In genomic region chr1:203172184-203173115, GRCh38 we compare ENCODE assay signal across 8 cellular contexts. TPM values are rescaled to one million over a fixed set of nuclear protein-coding genes. Genes with fewer than 3 reads are reported as not detected.
DNase-seq lines count a peak whose midpoint lies in the region; ATAC-seq and TF ChIP-seq lines count a peak whose summit lies in the region.

No MANE protein-coding gene starts in this region.

- intact Hi-C loops in ascending aorta (cut with DNase I) (loop anchor here (1.0 kb wide), 1 partner anchor 133 kb away; no protein-coding TSS in a partner anchor), right cardiac atrium (cut with DNase I) (loop anchor here in 2 of 4 donors (5.0 kb wide), 3 partner anchors 50 to 135 kb away; no protein-coding TSS in a partner anchor)

- ATAC-seq in RWPE2 (ENCODE audit: low read depth) = peak; percentile 74
- ATAC-seq in right cardiac atrium = peak; percentile 36 to 57
- no peak for ATAC-seq in HG02981 (IDR thresholded peaks at IDR 0.05; ENCODE audit: unreplicated experiment)

- peak; percentile 69 for TF ChIP-seq CTCF in RWPE2 (IDR thresholded peaks at IDR 0.05; ENCODE audit: poor library complexity, severe bottlenecking)
- TF ChIP-seq CTCF in ascending aorta (IDR thresholded peaks at IDR 0.05) = peak; percentile 57 to 68 (median 58)

- H3K4me3 ChIP-seq in RWPE2 (ENCODE audit: severe bottlenecking) (no peak overlapping the region), ascending aorta (no peak overlapping the region), right cardiac atrium (ENCODE audit: low read length) (no peak overlapping the region)

- no peaks in the 10 kb centered on the region for H3K9me3 ChIP-seq in RWPE2 (ENCODE audit: severe bottlenecking)
- H3K9me3 ChIP-seq in ascending aorta = no peaks in the 10 kb centered on the region
- no peaks in the 10 kb centered on the region for H3K9me3 ChIP-seq in right cardiac atrium (ENCODE audit: control insufficient read depth, low read length)

- H3K36me3 ChIP-seq in RWPE2 (ENCODE audit: low read depth) (no peaks in the 10 kb centered on the region), ascending aorta (no peaks in the 10 kb centered on the region)

- 49% methylated on average over 8 of the region's 8 CpGs for WGBS in right cardiac atrium

- H3K27me3 ChIP-seq in RWPE2 (ENCODE audit: insufficient read depth, poor library complexity, severe bottlenecking) (no peaks in the 10 kb centered on the region), ascending aorta (no peaks in the 10 kb centered on the region), right cardiac atrium (ENCODE audit: control insufficient read depth, insufficient read depth) (no peaks in the 10 kb centered on the region)

- DNase-seq in DMS 273 (lab: John Stamatoyannopoulos, UW; ENCODE audit: unreplicated experiment) = peak; percentile 94
- peak; percentile 80 for DNase-seq in HT-29 (ENCODE audit: low spot score)
- DNase-seq in RWPE2 (ENCODE audit: low spot score) = no peak
- DNase-seq in ascending aorta (ENCODE audit: low spot score in 2 of 2) = no peak
- DNase-seq in right cardiac atrium = peak; percentile 44 to 84 (median 72)
- DNase-seq in stimulated activated CD4-positive, alpha-beta T cell treated with anti-CD3 and anti-CD28 coated beads, Interleukin-12 subunit alpha, Interleukin-12 subunit beta, amount 100 ng/mL, for 4 hours = peak; percentile 43
- no peak for DNase-seq in occipital lobe (lab: John Stamatoyannopoulos, UW)

- H3K4me1 ChIP-seq in RWPE2 (ENCODE audit: insufficient read depth, poor library complexity, severe bottlenecking) = no peaks in the 10 kb centered on the region
- no peaks in the 10 kb centered on the region for H3K4me1 ChIP-seq in ascending aorta
- peaks cover 6% of the 10 kb centered on the region for H3K4me1 ChIP-seq in right cardiac atrium (ENCODE audit: control insufficient read depth, insufficient read depth, low read length)

- H3K27ac ChIP-seq in RWPE2 (ENCODE audit: poor library complexity, severe bottlenecking) (no peak overlapping the region), ascending aorta (no peak overlapping the region), right cardiac atrium (ENCODE audit: low read length) (no peak overlapping the region)

RNA-seq across cellular contexts. Expression of gene MYBPH, which starts 3.2 kb away (rescaled TPM):
- total RNA-seq in HT-29 (2014; rRNA removed; shearing (Covaris generic)) = not detected in 2 replicates
- not detected for total RNA-seq in ascending aorta
- total RNA-seq in right cardiac atrium = not detected
- 0.07 TPM for polyA plus RNA-seq in right cardiac atrium
- not detected for total RNA-seq in occipital lobe

RNA-seq across cellular contexts. Expression of gene CHI3L1, which starts 14.1 kb away (rescaled TPM):
- total RNA-seq in HT-29 (2014; rRNA removed; shearing (Covaris generic)) = not detected in 2 replicates
- total RNA-seq in ascending aorta (73.8 TPM), right cardiac atrium (1 to 10 TPM in 3 of 4 donors, not detected in 1; 1.1 to 2.0 (median 1.3) TPM), occipital lobe (1.6 TPM)
- 4.9 TPM for polyA plus RNA-seq in right cardiac atrium

RNA-seq across cellular contexts. Expression of gene ADORA1, which starts 44.9 kb away (rescaled TPM):
- 0.89 TPM in 1 of 2 replicates, not detected in the other for total RNA-seq in HT-29 (2014; rRNA removed; shearing (Covaris generic))
- total RNA-seq in ascending aorta = 2.0 TPM
- 10 to 100 TPM; 14.8 to 26.3 (median 22.5) TPM for total RNA-seq in right cardiac atrium
- 32.9 TPM for polyA plus RNA-seq in right cardiac atrium
- 24.0 TPM for total RNA-seq in occipital lobe

RNA-seq across cellular contexts. Expression of gene CHIT1, which starts 57.0 kb away (rescaled TPM):
- total RNA-seq in HT-29 (2014; rRNA removed; shearing (Covaris generic)) = not detected in 2 replicates
- total RNA-seq in ascending aorta (not detected), right cardiac atrium (under 1 TPM in 3 of 4 donors, not detected in 1; 0.25 to 0.64 (median 0.32) TPM), occipital lobe (not detected)
- 0.09 TPM for polyA plus RNA-seq in right cardiac atrium

Comparison
In these comparisons a context has a peak if more than half of its experiments do, and no peak if none do; other contexts are left out.
1. DNase-seq: peak in DMS 273 (single experiment), HT-29 (single experiment), right cardiac atrium (3 of 3) and stimulated activated CD4-positive, alpha-beta T cell treated with anti-CD3 and anti-CD28 coated beads, Interleukin-12 subunit alpha, Interleukin-12 subunit beta, amount 100 ng/mL, for 4 hours (single experiment); none in RWPE2 (single experiment), ascending aorta (0 of 2) and occipital lobe (single experiment).
2. RNA of gene CHI3L1, which starts 14.1 kb away (total RNA-seq): 73.8 TPM in ascending aorta (single experiment); 1.6 TPM in occipital lobe (single experiment), 1.1 to 2.0 TPM in right cardiac atrium and not detected in HT-29; every median in the first group is over 10 times any median in the second.